ENCODE assay signal across 9 cellular contexts in genomic region chr11:61688368-61689163, GRCh38. TPM values are rescaled to one million over a fixed set of nuclear protein-coding genes. Genes with fewer than 3 reads are reported as not detected.
DNase-seq lines count a peak whose midpoint lies in the region; TF ChIP-seq lines count a peak whose summit lies in the region.
"Had no signal": no experiment of that assay in that cellular context is flagged by ENCODE, and none has a peak within 500 bp of the region (broad histone marks: within the 10 kb centered on the region; RNA-seq: fewer than 3 reads in every experiment).

No MANE protein-coding gene starts in this region.

- no peaks in the 10 kb centered on the region for H3K9me3 Mint-ChIP-seq in endodermal cell
- no peaks in the 10 kb centered on the region for H3K9me3 Mint-ChIP-seq in CD8-positive, alpha-beta memory T cell

- H3K27me3 ChIP-seq in endodermal cell (ENCODE audit: control insufficient read depth, insufficient read depth, low read length, poor library complexity, severe bottlenecking), result no peaks in the 10 kb centered on the region
- no peaks in the 10 kb centered on the region for H3K27me3 ChIP-seq in muscle layer of duodenum (ENCODE audit: low read depth, low read length)
- no peaks in the 10 kb centered on the region for H3K27me3 ChIP-seq in CD8-positive, alpha-beta memory T cell (ENCODE audit: insufficient read depth, low read length, poor library complexity, severe bottlenecking)

- H3K27me3 Mint-ChIP-seq in endodermal cell (ENCODE audit: insufficient read depth), result no peaks in the 10 kb centered on the region
- H3K27me3 Mint-ChIP-seq in CD8-positive, alpha-beta memory T cell, result peaks cover 31 to 40% of the 10 kb centered on the region in 2 donors

- H3K4me1 ChIP-seq in endodermal cell (ENCODE audit: control insufficient read depth, insufficient read depth, low read length) (peaks cover 5% of the 10 kb centered on the region), muscle layer of duodenum (ENCODE audit: control insufficient read depth in 1 of 2, insufficient read depth in 2 of 2, low read length in 2 of 2) (peaks cover 10 to 13% of the 10 kb centered on the region in 2 donors)
- peaks cover 30% of the 10 kb centered on the region for H3K4me1 ChIP-seq in CD8-positive, alpha-beta memory T cell (ENCODE audit: insufficient read depth, low read length)

- H3K4me3 ChIP-seq in AG10803 (ENCODE audit: low read length), result peak overlapping the region; percentile 49
- no peak overlapping the region for H3K4me3 ChIP-seq in endodermal cell (ENCODE audit: low read length)
- no peak overlapping the region for H3K4me3 ChIP-seq in muscle layer of duodenum (ENCODE audit: low read depth in 1 of 2, low read length in 2 of 2)
- H3K4me3 ChIP-seq in CD8-positive, alpha-beta memory T cell (ENCODE audit: low read length), result no peak overlapping the region

- DNase-seq in AG10803 (ENCODE audit: low read depth), result peak; percentile 87
- DNase-seq in NOMO-1 (lab: John Stamatoyannopoulos, UW; ENCODE audit: unreplicated experiment in 2 of 2), result peak; percentile 75 to 81
- DNase-seq in endodermal cell, result peak; percentile 48
- DNase-seq in mesenteric fat pad (ENCODE audit: low spot score), result no peak
- DNase-seq in CD8-positive, alpha-beta memory T cell, result no peak
- DNase-seq in NCI-H510A (lab: John Stamatoyannopoulos, UW), result no peak
- DNase-seq in DMS153 (lab: John Stamatoyannopoulos, UW), result no peak
- DNase-seq: erythroblast had no signal

- no peak overlapping the region for H3K4me3 Mint-ChIP-seq in endodermal cell
- no peak overlapping the region for H3K4me3 Mint-ChIP-seq in CD8-positive, alpha-beta memory T cell

- H3K4me1 Mint-ChIP-seq in endodermal cell, result peaks cover 11% of the 10 kb centered on the region
- peaks cover 0 to 3% (median 0%) of the 10 kb centered on the region in 3 donors for H3K4me1 Mint-ChIP-seq in CD8-positive, alpha-beta memory T cell

- H3K9me3 ChIP-seq in endodermal cell (ENCODE audit: control insufficient read depth, low read length) (no peaks in the 10 kb centered on the region), muscle layer of duodenum (ENCODE audit: control insufficient read depth in 1 of 2, low read length in 2 of 2) (no peaks in the 10 kb centered on the region)
- H3K9me3 ChIP-seq in CD8-positive, alpha-beta memory T cell (ENCODE audit: low read length), result no peaks in the 10 kb centered on the region

- TF ChIP-seq CTCF in AG10803 (conservative IDR thresholded peaks at IDR 0.05; ENCODE audit: low read length), result no peak
- TF ChIP-seq CTCF in endodermal cell (conservative IDR thresholded peaks at IDR 0.05), result no peak

- H3K27ac Mint-ChIP-seq in endodermal cell, result no peak overlapping the region
- H3K27ac Mint-ChIP-seq in CD8-positive, alpha-beta memory T cell, result no peak overlapping the region

- 93 to 96% methylated on average over 10 to 16 of the region's 19 CpGs for WGBS in endodermal cell (ENCODE audit: insufficient coverage in 1 of 2, insufficient read length in 1 of 2), 2 experiments

- H3K36me3 Mint-ChIP-seq in endodermal cell (ENCODE audit: low read depth), result no peaks in the 10 kb centered on the region
- H3K36me3 Mint-ChIP-seq in CD8-positive, alpha-beta memory T cell, result no peaks in the 10 kb centered on the region

- POLR2A ChIA-PET in CD8-positive, alpha-beta memory T cell (lab: Charles Lee), result no interaction called here

- H3K9ac ChIP-seq in endodermal cell (ENCODE audit: extremely low read depth, low read length, poor library complexity, severe bottlenecking), result no peak overlapping the region

- no peaks in the 10 kb centered on the region for H3K36me3 ChIP-seq in endodermal cell (ENCODE audit: control insufficient read depth, insufficient read depth, low read length)
- no peaks in the 10 kb centered on the region for H3K36me3 ChIP-seq in muscle layer of duodenum (ENCODE audit: control insufficient read depth in 1 of 2, insufficient read depth in 2 of 2, low read length in 2 of 2)
- H3K36me3 ChIP-seq in CD8-positive, alpha-beta memory T cell (ENCODE audit: insufficient read depth, low read length), result no peaks in the 10 kb centered on the region

- CTCF ChIA-PET in CD8-positive, alpha-beta memory T cell (lab: Charles Lee), result no interaction called here

- no peak overlapping the region for H3K27ac ChIP-seq in endodermal cell (ENCODE audit: low read depth, low read length)
- H3K27ac ChIP-seq in muscle layer of duodenum (ENCODE audit: low read length), result peak overlapping the region; percentile 61
- no peak overlapping the region for H3K27ac ChIP-seq in CD8-positive, alpha-beta memory T cell (ENCODE audit: low read depth, low read length)

RNA-seq across cellular contexts. Expression of gene DAGLA, which starts 8.4 kb away (rescaled TPM):
- total RNA-seq in endodermal cell (1 to 10 TPM; 5.6 to 8.7 TPM), mesenteric fat pad (3.3 TPM)
- polyA plus RNA-seq in endodermal cell (2013, experiment 1 of 2), result 6.4 TPM
- polyA plus RNA-seq in endodermal cell (2013, experiment 2 of 2), result 5.5 TPM
- under 1 TPM; 0.11 to 0.20 TPM for total RNA-seq in CD8-positive, alpha-beta memory T cell
- not detected for polyA plus RNA-seq in CD8-positive, alpha-beta memory T cell

Comparison
In these comparisons a context has a peak if more than half of its experiments do, and no peak if none do; other contexts are left out.
1. DNase-seq: peak in AG10803 (single experiment), NOMO-1 (2 of 2) and endodermal cell (single experiment); none in mesenteric fat pad (single experiment), CD8-positive, alpha-beta memory T cell (0 of 5), NCI-H510A (single experiment) and DMS153 (single experiment).